Comparison of ENCODE assay signal across 25 cellular contexts in genomic region chr3:449711-450110, GRCh38.
DNase-seq lines count a peak whose midpoint lies in the region; ATAC-seq, FAIRE-seq and TF ChIP-seq lines count a peak whose summit lies in the region.
"Had no signal": no experiment of that assay in that cellular context is flagged by ENCODE, and none has a peak within 500 bp of the region (broad histone marks: within the 10 kb centered on the region; RNA-seq: fewer than 3 reads in every experiment).

No MANE protein-coding gene starts in this region.

- no peak overlapping the region for H2AFZ ChIP-seq in H1 (ENCODE audit: low read length)

- FAIRE-seq in H1 (lab: Jason Lieb, UNC) = no peak
- FAIRE-seq: A204.1, G401.6, GM12891, GM19239 had no signal

- TF ChIP-seq RAD21 in H1 (IDR thresholded peaks at IDR 0.05 in 1 of 2, conservative IDR thresholded peaks at IDR 0.05 in 1 of 2; ENCODE audit: low read depth in 2 of 2, low read length in 2 of 2) = no peak

- no peaks in the 10 kb centered on the region for H3K27me3 ChIP-seq in H1 (replicated peaks in 1 of 4; ENCODE audit: control insufficient read depth in 3 of 4, extremely low read depth in 1 of 4, insufficient read depth in 3 of 4, low read length in 3 of 4)
- H3K27me3 ChIP-seq: BE2C, BLaER1 had no signal

- no peak for TF ChIP-seq EP300 in H1 (IDR thresholded peaks at IDR 0.05; ENCODE audit: borderline replicate concordance in 1 of 2, low read depth in 2 of 2, low read length in 2 of 2)

- CTCF ChIA-PET in H1 (lab: Charles Lee; ENCODE audit: partially characterized antibody) = interaction anchor here (1.0 kb wide), 2 partner anchors 14 to 19 kb away, joined by 4 read pairs; no protein-coding TSS in a partner anchor

- peaks cover 0 to 10% (median under 1%) of the 10 kb centered on the region in 4 experiments; a peak in 4 of 7 replicates for H3K4me1 ChIP-seq in H1 (replicated peaks in 1 of 4; ENCODE audit: control insufficient read depth in 3 of 4, insufficient read depth in 4 of 4, low read length in 3 of 4)
- H3K4me1 ChIP-seq: BE2C, BLaER1 had no signal

- H2BK12ac ChIP-seq in H1 (ENCODE audit: low read depth, low read length) = peak overlapping the region; percentile 63; the same call in 1 of the 2 replicates

- H3K4ac ChIP-seq in H1 (replicated peaks; ENCODE audit: insufficient read length, low read depth, low read length) = no peak overlapping the region

- no peak overlapping the region for H3K9ac ChIP-seq in H1 (replicated peaks in 1 of 4; ENCODE audit: extremely low read depth in 1 of 4, low read depth in 3 of 4, low read length in 3 of 4)
- H3K9ac ChIP-seq: BLaER1 had no signal

- ATAC-seq in HG03097 (IDR thresholded peaks at IDR 0.05; ENCODE audit: low FRiP score, unreplicated experiment) = no peak

- H3K9me3 ChIP-seq in H1 (ENCODE audit: insufficient read depth in 2 of 2, low read depth in 1 of 2, low read length in 1 of 2) = no peaks in the 10 kb centered on the region
- H3K9me3 ChIP-seq: BE2C, BLaER1 had no signal

- no peaks in the 10 kb centered on the region for H3K79me2 ChIP-seq in H1 (ENCODE audit: control insufficient read depth in 1 of 2, insufficient read depth in 2 of 2, low read length in 2 of 2)

- H3K23me2 ChIP-seq in H1 (ENCODE audit: low read depth, low read length) = no peaks in the 10 kb centered on the region

- H3K79me1 ChIP-seq in H1 (ENCODE audit: low read depth, low read length) = no peaks in the 10 kb centered on the region

- H3K27ac ChIP-seq in H1 (ENCODE audit: low read depth, low read length) = no peak overlapping the region
- H3K27ac ChIP-seq: BLaER1 had no signal

- H3K4me2 ChIP-seq in H1 (ENCODE audit: insufficient read depth in 1 of 2, low read depth in 2 of 2, low read length in 2 of 2) = no peak overlapping the region; a peak in 1 of 4 replicates
- H3K4me2 ChIP-seq: BLaER1 had no signal

- H2BK20ac ChIP-seq in H1 (ENCODE audit: low read length) = no peak overlapping the region

- no peaks in the 10 kb centered on the region for H3K36me3 ChIP-seq in H1 (ENCODE audit: control insufficient read depth in 2 of 4, insufficient read depth in 4 of 4, low read length in 3 of 4)
- H3K36me3 ChIP-seq: BE2C, BLaER1 had no signal

- no peak overlapping the region for H2BK15ac ChIP-seq in H1 (ENCODE audit: low read length)

- in situ Hi-C loops in G401 (cut with HindIII; ENCODE audit: low sequenced_read_pairs) = no loop called here

- H4K20me1 ChIP-seq in H1 (replicated peaks in 1 of 2; ENCODE audit: control insufficient read depth in 1 of 2, insufficient read depth in 2 of 2, low read length in 2 of 2) = no peaks in the 10 kb centered on the region
- H4K20me1 ChIP-seq: BLaER1 had no signal

- H3K4me3 ChIP-seq in H1 (ENCODE audit: extremely low read depth in 1 of 4, insufficient read depth in 2 of 4, low read depth in 3 of 4, low read length in 4 of 4) = no peak overlapping the region
- H3K4me3 ChIP-seq: BLaER1 had no signal

- POLR2A ChIA-PET in H1 (lab: Charles Lee; ENCODE audit: partially characterized antibody) = no interaction called here

- H4K91ac ChIP-seq in H1 (replicated peaks; ENCODE audit: insufficient read length, low read length) = no peak overlapping the region

- no peak overlapping the region for H3K14ac ChIP-seq in H1 (ENCODE audit: insufficient read length)

- no peak for TF ChIP-seq POLR2A in H1 (IDR thresholded peaks at IDR 0.05; ENCODE audit: control extremely low read depth in 1 of 2, low read depth in 2 of 2, low read length in 2 of 2)

- DNase-seq in G401 (ENCODE audit: low spot score) (peak; percentile 92), cerebellar cortex (ENCODE audit: low spot score) (peak; percentile 89), H1 (ENCODE audit: low read depth in 1 of 2, low spot score in 2 of 2) (no peak), NCI-H510A (lab: John Stamatoyannopoulos, UW) (no peak), midbrain (lab: John Stamatoyannopoulos, UW) (no peak)
- DNase-seq: 8988T; ACHN; BE2C; CD4-positive, alpha-beta memory T cell; CD4-positive, CD25-positive, alpha-beta regulatory T cell; CD8-positive, alpha-beta memory T cell; COR-L47; DMS 273 treated with DMSO at 0.1 percent for 48 hours; DMS153; DMS53; DMS79; DND-41; EL; GF-D8 had no signal

- H2AK5ac ChIP-seq in H1 (ENCODE audit: low read depth, low read length) = no peak overlapping the region

- H2BK120ac ChIP-seq in H1 (replicated peaks; ENCODE audit: low read depth, low read length) = no peak overlapping the region

- H4K8ac ChIP-seq in H1 (ENCODE audit: extremely low read depth, insufficient read depth, low read length) = no peak overlapping the region

- no peak overlapping the region for H3K56ac ChIP-seq in H1 (replicated peaks; ENCODE audit: insufficient read length, low read depth, low read length)

- H2BK5ac ChIP-seq in H1 (ENCODE audit: low read depth, low read length) = no peak overlapping the region

- 97% methylated on average over 4 of the region's 4 CpGs; no CpG with 5 or more reads in 1 of the 2 experiments for WGBS in H1 (ENCODE audit: extremely low coverage in 1 of 2, insufficient coverage in 1 of 2, insufficient read length in 1 of 2, insufficient replicate concordance in 2 of 2, low coverage in 1 of 2, low lambda C conversion rate in 2 of 2, missing lambda C conversion rate in 1 of 2), 2 experiments

- H3K23ac ChIP-seq in H1 (ENCODE audit: insufficient read length) = no peak overlapping the region

- no peak for TF ChIP-seq CTCF in H1 (IDR thresholded peaks at IDR 0.05; ENCODE audit: control extremely low read depth in 1 of 3, insufficient read depth in 1 of 3, low read depth in 1 of 3, low read length in 3 of 3)

- no peak overlapping the region for H3K18ac ChIP-seq in H1 (ENCODE audit: extremely low read depth, low read length)

- no peak overlapping the region for H4K5ac ChIP-seq in H1 (ENCODE audit: insufficient read length, low read depth, low read length)

TF ChIP-seq in H1, 55 proteins besides CTCF, POLR2A, EP300 and RAD21:
- TF ChIP-seq POLR2AphosphoS5 (IDR thresholded peaks at IDR 0.05; ENCODE audit: low read depth, low read length) (no peak), TCF12 (IDR thresholded peaks at IDR 0.05; ENCODE audit: low read depth, low read length) (no peak), SP1 (IDR thresholded peaks at IDR 0.05; ENCODE audit: low read depth, low read length) (no peak), CBX8 (IDR thresholded peaks at IDR 0.05; ENCODE audit: borderline replicate concordance, low read depth, low read length) (no peak), SIRT6 (IDR thresholded peaks at IDR 0.05; ENCODE audit: low read length) (no peak), MAFK (IDR thresholded peaks at IDR 0.05; ENCODE audit: low read depth, low read length) (no peak), NANOG (IDR thresholded peaks at IDR 0.05; ENCODE audit: insufficient read depth, low read depth, low read length, poor library complexity, severe bottlenecking) (no peak), POU5F1 (IDR thresholded peaks at IDR 0.05; ENCODE audit: low read depth, low read length) (no peak), GTF2F1 (IDR thresholded peaks at IDR 0.05; ENCODE audit: borderline replicate concordance, low read depth, low read length) (no peak), HDAC2 (IDR thresholded peaks at IDR 0.05; ENCODE audit: borderline replicate concordance in 1 of 2, low read depth in 2 of 2, low read length in 2 of 2) (no peak), CREB1 (IDR thresholded peaks at IDR 0.05) (no peak), ATF2 (IDR thresholded peaks at IDR 0.05; ENCODE audit: low read length) (no peak), TAF7 (optimal IDR thresholded peaks at IDR 0.05; ENCODE audit: borderline replicate concordance, low read depth, low read length) (no peak), MAX (IDR thresholded peaks at IDR 0.05) (no peak), CBX5 (IDR thresholded peaks at IDR 0.05; ENCODE audit: low read depth, low read length) (no peak)
TF ChIP-seq in H1: peak in this region for 0.

Comparison
In these comparisons a context has a peak if more than half of its experiments do, and no peak if none do; other contexts are left out.
1. DNase-seq: peak in G401 (single experiment) and cerebellar cortex (single experiment); none in H1 (0 of 2), NCI-H510A (single experiment) and midbrain (single experiment).